In the genomic region with DNA sequence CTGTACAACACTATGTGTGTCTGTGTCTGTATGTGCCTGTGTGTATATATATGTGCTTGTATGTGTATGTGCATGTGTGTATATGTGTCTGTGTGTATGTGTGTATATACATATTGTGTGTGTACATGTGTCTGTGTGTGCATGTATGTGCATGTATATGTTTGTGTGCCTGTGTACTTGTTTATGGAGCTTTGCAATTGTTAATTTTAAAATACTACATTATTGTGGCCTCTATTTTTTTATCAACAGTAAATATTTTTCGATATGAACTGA, we compare ENCODE assay signal across 18 cellular contexts.
A peak's percentile ranks its signal among the peaks of the same experiment; 100 is the strongest.
DNase-seq lines count a peak whose midpoint lies in the region; ATAC-seq and TF ChIP-seq lines count a peak whose summit lies in the region.
"Had no signal": no experiment of that assay in that cellular context is flagged by ENCODE, and none has a peak within 500 bp of the region (broad histone marks: within the 10 kb centered on the region; RNA-seq: fewer than 3 reads in every experiment).

No MANE protein-coding gene starts in this region.

- no peaks in the 10 kb centered on the region for H3K4me1 ChIP-seq in tibial artery
- H3K4me1 ChIP-seq: Peyer's patch, right atrium auricular region had no signal

- intact Hi-C loops in tibial artery (cut with DNase I; ENCODE audit: low total_unique reads), result no loop called here

- H3K4me3 ChIP-seq in tibial artery, result no peak overlapping the region
- H3K4me3 ChIP-seq: Peyer's patch, right atrium auricular region had no signal

- H3K9me3 ChIP-seq in tibial artery, result no peaks in the 10 kb centered on the region
- H3K9me3 ChIP-seq: Peyer's patch had no signal

- H3K27ac ChIP-seq in tibial artery, result no peak overlapping the region
- H3K27ac ChIP-seq: Peyer's patch, right atrium auricular region had no signal

- H3K36me3 ChIP-seq in tibial artery, result no peaks in the 10 kb centered on the region
- H3K36me3 ChIP-seq: Peyer's patch, right atrium auricular region had no signal

- DNase-seq in T-helper 2 cell (no peak), HPDE6-E6E7 (ENCODE audit: extremely low spot score) (no peak), GM10266 (ENCODE audit: extremely low spot score) (no peak), tibial artery (no peak)
- DNase-seq: activated CD4-positive, alpha-beta T cell treated with anti-CD3 and anti-CD28 coated beads, Interleukin-2, amount 10 ng/mL, durations not matched to agents 24 days and 14 days; activated naive CD4-positive, alpha-beta T cell; aorta; CD8-positive, alpha-beta T cell; EL; hypothalamus; NCI-H2081; NCI-H526 treated with DMSO at 0.1 percent for 48 hours; Peyer's patch had no signal

- TF ChIP-seq CTCF in GM10266 (IDR thresholded peaks at IDR 0.05; ENCODE audit: control insufficient read depth, insufficient read depth, low read depth, missing control alignments), result no peak
- TF ChIP-seq CTCF in tibial artery (IDR thresholded peaks at IDR 0.05), result no peak

- ATAC-seq in GM18502 (IDR thresholded peaks at IDR 0.05; ENCODE audit: poor library complexity, unreplicated experiment) (peak; percentile 24), GM19452 (IDR thresholded peaks at IDR 0.05; ENCODE audit: unreplicated experiment) (peak; percentile 12), HG02884 (IDR thresholded peaks at IDR 0.05; ENCODE audit: unreplicated experiment) (peak; percentile 9), HG03521 (IDR thresholded peaks at IDR 0.05; ENCODE audit: unreplicated experiment) (peak; percentile 17)
- ATAC-seq: CD8-positive, alpha-beta T cell had no signal

- H3K27me3 ChIP-seq in tibial artery, result no peaks in the 10 kb centered on the region
- H3K27me3 ChIP-seq: Peyer's patch, right atrium auricular region had no signal
